Comparison of ENCODE assay signal across 16 cellular contexts in the genomic region with DNA sequence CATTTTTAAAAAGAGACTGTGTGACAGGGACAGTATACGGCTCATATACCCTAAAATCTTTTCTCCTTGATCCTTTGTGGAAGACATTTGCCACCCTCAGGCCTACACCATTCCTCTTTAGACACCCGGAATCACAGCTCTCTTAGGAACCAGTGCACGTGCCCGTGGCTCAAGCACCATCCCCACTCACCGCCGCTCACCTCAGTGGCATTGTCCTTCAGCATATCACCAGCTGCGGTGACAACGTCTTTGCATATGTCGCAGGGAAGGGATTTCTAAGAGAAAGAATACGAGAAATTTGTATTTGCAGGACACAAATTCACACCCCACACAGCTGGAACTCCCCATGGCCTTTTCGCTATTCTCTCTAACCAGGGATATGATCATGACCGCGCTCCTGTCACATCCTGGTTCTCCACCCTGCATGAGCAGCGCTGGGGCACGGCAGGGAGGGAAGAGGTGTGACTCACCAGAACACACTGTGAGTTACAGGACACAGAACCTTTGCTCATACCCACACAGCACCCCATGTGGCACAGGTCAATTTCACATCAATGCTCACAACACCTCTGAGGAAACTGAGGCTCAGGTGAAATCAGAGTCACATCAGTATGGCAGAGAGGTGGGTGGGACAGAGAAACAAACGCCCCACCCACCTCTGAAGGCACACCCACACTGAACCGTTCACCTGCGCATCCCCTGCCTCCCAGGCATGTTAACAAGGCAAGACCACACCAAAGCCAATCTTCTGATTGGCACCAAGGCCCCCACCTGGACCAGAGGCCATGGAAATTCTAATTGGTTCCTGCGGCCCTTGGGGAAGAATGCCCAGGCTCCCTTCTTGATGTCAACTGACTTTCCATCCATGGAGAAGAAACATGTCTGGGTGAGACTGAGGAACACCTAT. TPM values are rescaled to one million over a fixed set of nuclear protein-coding genes. Genes with fewer than 3 reads are reported as not detected.
DNase-seq lines count a peak whose midpoint lies in the region; ATAC-seq, FAIRE-seq and TF ChIP-seq lines count a peak whose summit lies in the region.
"Had no signal": no experiment of that assay in that cellular context is flagged by ENCODE, and none has a peak within 500 bp of the region (broad histone marks: within the 10 kb centered on the region; RNA-seq: fewer than 3 reads in every experiment).

No MANE protein-coding gene starts in this region.

- no peaks in the 10 kb centered on the region for H3K9me3 ChIP-seq in Panc1 (ENCODE audit: control insufficient read depth, insufficient read depth, low read depth, low read length)
- H3K9me3 ChIP-seq in H1 (ENCODE audit: insufficient read depth in 2 of 2, low read depth in 1 of 2, low read length in 1 of 2) = no peaks in the 10 kb centered on the region
- H3K9me3 ChIP-seq: SJCRH30 had no signal

- no peak overlapping the region for H3K4me2 ChIP-seq in H1 (ENCODE audit: insufficient read depth in 1 of 2, low read depth in 2 of 2, low read length in 2 of 2)

- H4K20me1 ChIP-seq in H1 (replicated peaks in 1 of 2; ENCODE audit: control insufficient read depth in 1 of 2, insufficient read depth in 2 of 2, low read length in 2 of 2) = peaks cover 10 to 23% of the 10 kb centered on the region in 2 experiments

- TF ChIP-seq EP300 in H1 (IDR thresholded peaks at IDR 0.05; ENCODE audit: borderline replicate concordance in 1 of 2, low read depth in 2 of 2, low read length in 2 of 2) = no peak

- H2BK5ac ChIP-seq in H1 (ENCODE audit: low read depth, low read length) = 0 out of 2 replicates have a peak overlapping the region, but pooled peaks have one; percentile 8

- DNase-seq in AG10803 (ENCODE audit: low read depth) (peak; percentile 14), Panc1 (ENCODE audit: low read depth, low spot score) (no peak), H1 (ENCODE audit: low read depth in 1 of 2, low spot score in 2 of 2) (no peak), mesenteric fat pad (ENCODE audit: low spot score) (peak; percentile 78), middle frontal gyrus (ENCODE audit: extremely low spot score, low spot score) (no peak)
- no peak for DNase-seq in activated T-cell treated with anti-CD3 and anti-CD28 coated beads, Interleukin-2, amount 50 U/mL, for 72 hours
- DNase-seq: activated T-cell treated with anti-CD3 and anti-CD28 coated beads, Interleukin-2, amount 50 U/mL, for 24 hours; H7; NCI-H187; SJCRH30 had no signal

- H3K23ac ChIP-seq in H1 (ENCODE audit: insufficient read length) = no peak overlapping the region

- no peak for TF ChIP-seq POLR2A in H1 (IDR thresholded peaks at IDR 0.05; ENCODE audit: control extremely low read depth in 1 of 2, low read depth in 2 of 2, low read length in 2 of 2)

- BruUV-seq in Panc1 (replicated peaks; lab: Mats Ljungman, UMichigan) = no TSS peak

- CTCF ChIA-PET in Panc1 (lab: Charles Lee) = no interaction called here
- CTCF ChIA-PET in H1 (lab: Charles Lee; ENCODE audit: partially characterized antibody) = interaction anchor here (0.5 to 1.1 kb wide), 5 partner anchors 16 to 1315 kb away, joined by 3 to 4 read pairs (median 3); no protein-coding TSS in a partner anchor

- no peak overlapping the region for H2BK120ac ChIP-seq in H1 (replicated peaks; ENCODE audit: low read depth, low read length)

- H3K56ac ChIP-seq in H1 (replicated peaks; ENCODE audit: insufficient read length, low read depth, low read length) = no peak overlapping the region

- no peaks in the 10 kb centered on the region for H3K23me2 ChIP-seq in H1 (ENCODE audit: low read depth, low read length)

- H2BK15ac ChIP-seq in H1 (ENCODE audit: low read length) = no peak overlapping the region

- H3K36me3 ChIP-seq in Panc1 (ENCODE audit: control insufficient read depth, insufficient read depth, low read length) (peaks cover 46% of the 10 kb centered on the region), H1 (ENCODE audit: control insufficient read depth in 2 of 4, insufficient read depth in 4 of 4, low read length in 3 of 4) (peaks cover 26 to 47% (median 41%) of the 10 kb centered on the region in 4 experiments)

- in situ Hi-C loops in Panc1 (cut with HindIII; ENCODE audit: low pct_unique_long_range_greater_than_20kb, low sequenced_read_pairs) = no loop called here

- H3K79me1 ChIP-seq in H1 (ENCODE audit: low read depth, low read length) = peaks cover 12% of the 10 kb centered on the region

- H2BK20ac ChIP-seq in H1 (ENCODE audit: low read length) = no peak overlapping the region

- intact Hi-C loops in Panc1 (cut with micrococcal nuclease; ENCODE audit: unreplicated experiment) = no loop called here

- H3K18ac ChIP-seq in H1 (ENCODE audit: extremely low read depth, low read length) = no peak overlapping the region

- H3K27me3 ChIP-seq in Panc1 (ENCODE audit: control insufficient read depth, insufficient read depth, low read length) (no peaks in the 10 kb centered on the region), H1 (replicated peaks in 1 of 4; ENCODE audit: control insufficient read depth in 3 of 4, extremely low read depth in 1 of 4, insufficient read depth in 3 of 4, low read length in 3 of 4) (no peaks in the 10 kb centered on the region)
- H3K27me3 ChIP-seq: SJCRH30 had no signal

- H3K14ac ChIP-seq in H1 (ENCODE audit: insufficient read length) = no peak overlapping the region

- H3K4me3 Mint-ChIP-seq in activated T-cell treated with anti-CD3 and anti-CD28 coated beads, Interleukin-2, amount 50 U/mL, for 72 hours = no peak overlapping the region
- H3K4me3 Mint-ChIP-seq: activated T-cell treated with anti-CD3 and anti-CD28 coated beads, Interleukin-2, amount 50 U/mL, for 24 hours had no signal

- no peak overlapping the region for H4K5ac ChIP-seq in H1 (ENCODE audit: insufficient read length, low read depth, low read length)

- TF ChIP-seq RAD21 in H1 (IDR thresholded peaks at IDR 0.05 in 1 of 2, conservative IDR thresholded peaks at IDR 0.05 in 1 of 2; ENCODE audit: low read depth in 2 of 2, low read length in 2 of 2) = no peak

- 90% methylated on average over 19 of the region's 19 CpGs; no CpG with 5 or more reads in 1 of the 2 experiments for WGBS in H1 (ENCODE audit: extremely low coverage in 1 of 2, insufficient coverage in 1 of 2, insufficient read length in 1 of 2, insufficient replicate concordance in 2 of 2, low coverage in 1 of 2, low lambda C conversion rate in 2 of 2, missing lambda C conversion rate in 1 of 2), 2 experiments

- no peak overlapping the region for H2AK5ac ChIP-seq in H1 (ENCODE audit: low read depth, low read length)

- H3K4me3 ChIP-seq in AG10803 (ENCODE audit: low read length) (no peak overlapping the region), Panc1 (ENCODE audit: low read depth in 2 of 2, low read length in 2 of 2) (no peak overlapping the region), H1 (ENCODE audit: extremely low read depth in 1 of 4, insufficient read depth in 2 of 4, low read depth in 3 of 4, low read length in 4 of 4) (no peak overlapping the region)
- H3K4me3 ChIP-seq: SJCRH30 had no signal

- H3K27ac ChIP-seq in Panc1 (ENCODE audit: low read length) (0 out of 2 replicates have a peak overlapping the region, but pooled peaks have one; percentile 23), H1 (ENCODE audit: low read depth, low read length) (no peak overlapping the region)
- H3K27ac ChIP-seq: SJCRH30 had no signal

- ATAC-seq in Panc1 (no peak), HG02759 (IDR thresholded peaks at IDR 0.05; ENCODE audit: unreplicated experiment) (no peak), HG03135 (IDR thresholded peaks at IDR 0.05; ENCODE audit: unreplicated experiment) (no peak)
- ATAC-seq in activated T-cell treated with anti-CD3 and anti-CD28 coated beads, Interleukin-2, amount 50 U/mL, for 72 hours (replicated peaks in 1 of 2) = no peak

- H3K9me3 Mint-ChIP-seq in activated T-cell treated with anti-CD3 and anti-CD28 coated beads, Interleukin-2, amount 50 U/mL, for 72 hours = no peaks in the 10 kb centered on the region
- H3K9me3 Mint-ChIP-seq: activated T-cell treated with anti-CD3 and anti-CD28 coated beads, Interleukin-2, amount 50 U/mL, for 24 hours had no signal

- H3K79me2 ChIP-seq in H1 (ENCODE audit: control insufficient read depth in 1 of 2, insufficient read depth in 2 of 2, low read length in 2 of 2) = peaks cover 21 to 52% of the 10 kb centered on the region in 2 experiments

- H4K91ac ChIP-seq in H1 (replicated peaks; ENCODE audit: insufficient read length, low read length) = no peak overlapping the region

- H4K8ac ChIP-seq in H1 (ENCODE audit: extremely low read depth, insufficient read depth, low read length) = no peak overlapping the region

- H3K36me3 Mint-ChIP-seq in activated T-cell treated with anti-CD3 and anti-CD28 coated beads, Interleukin-2, amount 50 U/mL, for 72 hours (ENCODE audit: insufficient read depth in 2 of 2) = peaks cover 5 to 6% of the 10 kb centered on the region in 2 donors

- POLR2A ChIA-PET in Panc1 (lab: Charles Lee) (interaction anchor here (0.5 kb wide), 1 partner anchor 49 kb away, joined by 4 read pairs; no protein-coding TSS in a partner anchor), H1 (lab: Charles Lee; ENCODE audit: partially characterized antibody) (no interaction called here)

- H3K4me1 ChIP-seq in Panc1 (ENCODE audit: control insufficient read depth, insufficient read depth, low read length) (peaks cover 41% of the 10 kb centered on the region), H1 (replicated peaks in 1 of 4; ENCODE audit: control insufficient read depth in 3 of 4, insufficient read depth in 4 of 4, low read length in 3 of 4) (peaks cover 0 to 7% (median under 1%) of the 10 kb centered on the region in 4 experiments; a peak in 2 of 7 replicates)

- H3K4ac ChIP-seq in H1 (replicated peaks; ENCODE audit: insufficient read length, low read depth, low read length) = no peak overlapping the region

- FAIRE-seq in H1 (lab: Jason Lieb, UNC) = no peak
- FAIRE-seq: GM12891, GM19239, islet of Langerhans had no signal

- H3K9ac ChIP-seq in H1 (replicated peaks in 1 of 4; ENCODE audit: extremely low read depth in 1 of 4, low read depth in 3 of 4, low read length in 3 of 4) = no peak overlapping the region

- H2AFZ ChIP-seq in H1 (ENCODE audit: low read length) = no peak overlapping the region

- no peak overlapping the region for H2BK12ac ChIP-seq in H1 (ENCODE audit: low read depth, low read length)

- H3K27me3 Mint-ChIP-seq in activated T-cell treated with anti-CD3 and anti-CD28 coated beads, Interleukin-2, amount 50 U/mL, for 72 hours (ENCODE audit: low read depth) = no peaks in the 10 kb centered on the region
- H3K27me3 Mint-ChIP-seq: activated T-cell treated with anti-CD3 and anti-CD28 coated beads, Interleukin-2, amount 50 U/mL, for 24 hours had no signal

- H3K4me1 Mint-ChIP-seq in activated T-cell treated with anti-CD3 and anti-CD28 coated beads, Interleukin-2, amount 50 U/mL, for 72 hours (ENCODE audit: low read depth) = peaks cover 18% of the 10 kb centered on the region

- H3K27ac Mint-ChIP-seq in activated T-cell treated with anti-CD3 and anti-CD28 coated beads, Interleukin-2, amount 50 U/mL, for 72 hours = no peak overlapping the region
- H3K27ac Mint-ChIP-seq: activated T-cell treated with anti-CD3 and anti-CD28 coated beads, Interleukin-2, amount 50 U/mL, for 24 hours had no signal

- TF ChIP-seq CTCF in AG10803 (conservative IDR thresholded peaks at IDR 0.05; ENCODE audit: low read length) (no peak), Panc1 (IDR thresholded peaks at IDR 0.05) (no peak), H1 (IDR thresholded peaks at IDR 0.05; ENCODE audit: control extremely low read depth in 1 of 3, insufficient read depth in 1 of 3, low read depth in 1 of 3, low read length in 3 of 3) (no peak)

RNA-seq across cellular contexts. Expression of a gene that starts 19.2 kb away (rescaled TPM):
- total RNA-seq in Panc1 (2021; ENCODE audit: unreplicated experiment) (3,649 TPM), mesenteric fat pad (1,414 TPM)
- polyA plus RNA-seq in Panc1 (2012; ENCODE audit: insufficient read length) = 4,189 TPM
- total RNA-seq in H1 (2021; fragmentation: NEBNext Ultra II Directional; extraction: Animal tissue kit (Norgen Biotek cat#: 25700)) = 386 and 388 TPM in 2 replicates
- 504 and 700 TPM in 2 replicates for polyA plus RNA-seq in H1 (2011; rRNA removed)
- polyA plus RNA-seq in H1 (2011; cell fraction: cytosol; rRNA removed) = 658 TPM
- polyA plus RNA-seq in H1 (2011; cell fraction: nucleus; rRNA removed) = 734 TPM
- 396 to 476 TPM (median 458 TPM) in 4 replicates for polyA plus RNA-seq in H1 (2012, experiment 1 of 2)
- polyA plus RNA-seq in H1 (2012, experiment 2 of 2) = 418 TPM
- 516 TPM for polyA plus RNA-seq in H1 (2013, experiment 1 of 2)
- 481 TPM for polyA plus RNA-seq in H1 (2013, experiment 2 of 2)
- 440 and 675 TPM in 2 replicates for polyA minus RNA-seq in H1 (2011; rRNA and poly(A)+ RNA removed)
- polyA minus RNA-seq in H1 (2011; cell fraction: cytosol; rRNA and poly(A)+ RNA removed) = 334 TPM
- polyA minus RNA-seq in H1 (2011; cell fraction: nucleus; rRNA and poly(A)+ RNA removed) = 186 TPM
- total RNA-seq in activated T-cell treated with anti-CD3 and anti-CD28 coated beads, Interleukin-2, amount 50 U/mL, for 72 hours = 100 to 1,000 TPM; 111 to 139 TPM

RNA-seq across cellular contexts. Expression of a gene that starts 58.6 kb away (rescaled TPM):
- 34.9 TPM for total RNA-seq in Panc1 (2021; ENCODE audit: unreplicated experiment)
- polyA plus RNA-seq in Panc1 (2012; ENCODE audit: insufficient read length) = 45.4 TPM
- total RNA-seq in H1 (2021; fragmentation: NEBNext Ultra II Directional; extraction: Animal tissue kit (Norgen Biotek cat#: 25700)) = not detected in 2 replicates
- 0.33 and 0.75 TPM in 2 replicates for polyA plus RNA-seq in H1 (2011; rRNA removed)
- 0.06 TPM for polyA plus RNA-seq in H1 (2011; cell fraction: cytosol; rRNA removed)
- polyA plus RNA-seq in H1 (2011; cell fraction: nucleus; rRNA removed) = 0.56 TPM
- 0.08 to 0.32 TPM (median 0.29 TPM) in 3 of 4 replicates, not detected in the other for polyA plus RNA-seq in H1 (2012, experiment 1 of 2)
- 0.22 TPM for polyA plus RNA-seq in H1 (2012, experiment 2 of 2)
- polyA plus RNA-seq in H1 (2013, experiment 1 of 2) = 0.34 TPM
- 0.42 TPM for polyA plus RNA-seq in H1 (2013, experiment 2 of 2)
- polyA minus RNA-seq in H1 (2011; rRNA and poly(A)+ RNA removed) = 0.17 and 0.35 TPM in 2 replicates
- polyA minus RNA-seq in H1 (2011; cell fraction: cytosol; rRNA and poly(A)+ RNA removed) = 1.0 TPM
- 0.90 TPM for polyA minus RNA-seq in H1 (2011; cell fraction: nucleus; rRNA and poly(A)+ RNA removed)
- total RNA-seq in mesenteric fat pad = 128 TPM
- 10 to 100 TPM; 70.1 to 70.5 TPM for total RNA-seq in activated T-cell treated with anti-CD3 and anti-CD28 coated beads, Interleukin-2, amount 50 U/mL, for 72 hours
- polyA plus RNA-seq: neural cell had no signal

Comparison
In these comparisons a context has a peak if more than half of its experiments do, and no peak if none do; other contexts are left out.
1. DNase-seq: peak in AG10803 (single experiment) and mesenteric fat pad (single experiment); none in Panc1 (single experiment), H1 (0 of 2), middle frontal gyrus (single experiment) and activated T-cell treated with anti-CD3 and anti-CD28 coated beads, Interleukin-2, amount 50 U/mL, for 72 hours (0 of 2).
2. RNA of a gene that starts 58.6 kb away (total RNA-seq): 128 TPM in mesenteric fat pad (single experiment), 70.1 to 70.5 TPM in activated T-cell treated with anti-CD3 and anti-CD28 coated beads, Interleukin-2, amount 50 U/mL, for 72 hours and 34.9 TPM in Panc1 (single experiment); not detected in H1; every median in the first group is over 10 times any median in the second.